8 cellular contexts compared by ENCODE assay signal in genomic region chr6:44100088-44100550, GRCh38. TPM values are rescaled to one million over a fixed set of nuclear protein-coding genes. Genes with fewer than 3 reads are reported as not detected.
A peak's percentile ranks its signal among the peaks of the same experiment; 100 is the strongest.
DNase-seq lines count a peak whose midpoint lies in the region; ATAC-seq and TF ChIP-seq lines count a peak whose summit lies in the region.

No MANE protein-coding gene starts in this region.

- no peak overlapping the region for H3K4me3 Mint-ChIP-seq in CD4-positive, CD25-positive, alpha-beta regulatory T cell
- H3K4me3 Mint-ChIP-seq in WTC11: no peak overlapping the region
- H3K4me3 Mint-ChIP-seq in type B pancreatic cell: no peak overlapping the region

- no peaks in the 10 kb centered on the region for H3K9me3 ChIP-seq in CD4-positive, CD25-positive, alpha-beta regulatory T cell (ENCODE audit: control insufficient read depth in 2 of 2, low read length in 2 of 2)
- no peaks in the 10 kb centered on the region for H3K9me3 ChIP-seq in ascending aorta

- ATAC-seq in CD4-positive, CD25-positive, alpha-beta regulatory T cell (ENCODE audit: low read depth in 2 of 2): no peak
- ATAC-seq in WTC11 (peak; percentile 82), left cardiac atrium (peak; percentile 20 to 55), GM21723 (IDR thresholded peaks at IDR 0.05; ENCODE audit: unreplicated experiment) (no peak)

- peak overlapping the region in 2 of 3 donors; percentile 1 to 45 for H3K27ac Mint-ChIP-seq in CD4-positive, CD25-positive, alpha-beta regulatory T cell
- H3K27ac Mint-ChIP-seq in WTC11 (no peak overlapping the region), type B pancreatic cell (no peak overlapping the region)

- H3K4me3 ChIP-seq in CD4-positive, CD25-positive, alpha-beta regulatory T cell (ENCODE audit: low read depth, low read length): no peak overlapping the region
- no peak overlapping the region for H3K4me3 ChIP-seq in ascending aorta

- peaks cover 13% of the 10 kb centered on the region for H3K36me3 ChIP-seq in CD4-positive, CD25-positive, alpha-beta regulatory T cell (ENCODE audit: control insufficient read depth, insufficient read depth, low read length)
- H3K36me3 ChIP-seq in ascending aorta: peaks cover 0 to 14% of the 10 kb centered on the region in 2 donors

- no peaks in the 10 kb centered on the region for H3K27me3 Mint-ChIP-seq in CD4-positive, CD25-positive, alpha-beta regulatory T cell
- H3K27me3 Mint-ChIP-seq in WTC11 (ENCODE audit: low read depth): no peaks in the 10 kb centered on the region
- H3K27me3 Mint-ChIP-seq in type B pancreatic cell: no peaks in the 10 kb centered on the region

- intact Hi-C loops in left cardiac atrium (cut with DNase I) (loop anchor here (2.0 to 10.0 kb wide), 2 partner anchors 49 to 135 kb away; no protein-coding TSS in a partner anchor), posterior vena cava (cut with DNase I) (loop anchor here in 1 of 2 donors (10.0 kb wide), 1 partner anchor 235 kb away; no protein-coding TSS in a partner anchor), ascending aorta (cut with DNase I) (no loop called here)

- H3K4me1 ChIP-seq in CD4-positive, CD25-positive, alpha-beta regulatory T cell (ENCODE audit: control insufficient read depth, insufficient read depth, low read length, poor library complexity, severe bottlenecking): no peaks in the 10 kb centered on the region
- H3K4me1 ChIP-seq in ascending aorta: no peaks in the 10 kb centered on the region

- TF ChIP-seq CTCF in WTC11 (IDR thresholded peaks at IDR 0.05): peak; percentile 45
- TF ChIP-seq CTCF in type B pancreatic cell (conservative IDR thresholded peaks at IDR 0.05): peak; percentile 73
- TF ChIP-seq CTCF in ascending aorta (IDR thresholded peaks at IDR 0.05): peak in 1 of 3 experiments; percentile 33

- no peaks in the 10 kb centered on the region for H3K9me3 Mint-ChIP-seq in CD4-positive, CD25-positive, alpha-beta regulatory T cell
- H3K9me3 Mint-ChIP-seq in WTC11: no peaks in the 10 kb centered on the region
- no peaks in the 10 kb centered on the region for H3K9me3 Mint-ChIP-seq in type B pancreatic cell

- H3K36me3 Mint-ChIP-seq in CD4-positive, CD25-positive, alpha-beta regulatory T cell: no peaks in the 10 kb centered on the region
- H3K36me3 Mint-ChIP-seq in WTC11 (peaks cover 19% of the 10 kb centered on the region), type B pancreatic cell (peaks cover 8% of the 10 kb centered on the region)

- POLR2A ChIA-PET in HEK293T (lab: Yijun Ruan, JAX): interaction anchor here (0.8 to 1.1 kb wide), 2 partner anchors 15 to 147 kb away, joined by 3 read pairs; partner anchors contain the start of gene HSP90AB1
- POLR2A ChIA-PET in WTC11 (lab: Charles Lee): no interaction called here

- H3K27ac ChIP-seq in CD4-positive, CD25-positive, alpha-beta regulatory T cell (ENCODE audit: insufficient read depth, low read length, poor library complexity, severe bottlenecking): no peak overlapping the region
- no peak overlapping the region for H3K27ac ChIP-seq in ascending aorta

- peaks cover 0 to 10% (median 9%) of the 10 kb centered on the region in 4 donors for H3K4me1 Mint-ChIP-seq in CD4-positive, CD25-positive, alpha-beta regulatory T cell
- H3K4me1 Mint-ChIP-seq in WTC11 (peaks cover 8% of the 10 kb centered on the region; the same call in 1 of the 2 replicates), type B pancreatic cell (ENCODE audit: unreplicated experiment) (peaks cover 21% of the 10 kb centered on the region)

- CTCF ChIA-PET in HEK293T (lab: Yijun Ruan, JAX) (interaction anchor here (0.5 to 1.0 kb wide), 5 partner anchors 11 to 329 kb away, joined by 3 to 5 read pairs (median 3); no protein-coding TSS in a partner anchor), WTC11 (lab: Charles Lee) (interaction anchor here (0.6 to 1.8 kb wide), 21 partner anchors 10 to 330 kb away, joined by 3 to 9 read pairs (median 4); partner anchors contain the start of genes MRPL14, SLC29A1, SLC35B2 and TMEM63B)

- H3K27me3 ChIP-seq in CD4-positive, CD25-positive, alpha-beta regulatory T cell (ENCODE audit: control insufficient read depth, insufficient read depth, low read length): no peaks in the 10 kb centered on the region
- no peaks in the 10 kb centered on the region for H3K27me3 ChIP-seq in ascending aorta

- peak in 1 of 3 donors; percentile 27 for DNase-seq in CD4-positive, CD25-positive, alpha-beta regulatory T cell
- DNase-seq in HEK293T (ENCODE audit: extremely low spot score) (peak; percentile 44), WTC11 (ENCODE audit: low spot score) (peak; percentile 37), left cardiac atrium (no peak), type B pancreatic cell (ENCODE audit: extremely low spot score, unreplicated experiment) (no peak), posterior vena cava (ENCODE audit: low spot score) (no peak), ascending aorta (ENCODE audit: low spot score in 2 of 2) (no peak)

TF ChIP-seq in HEK293T, 16 proteins besides CTCF, POLR2A, EP300 and RAD21:
- TF ChIP-seq FOXK2 (IDR thresholded peaks at IDR 0.05): no peak
- TF ChIP-seq FOXA1 (IDR thresholded peaks at IDR 0.05): no peak
- TF ChIP-seq ARNT (IDR thresholded peaks at IDR 0.05): no peak
TF ChIP-seq in HEK293T: peak in this region for 0.

TF ChIP-seq in WTC11, 78 proteins besides CTCF, POLR2A, EP300 and RAD21:
- TF ChIP-seq ZNF317 (CRISPR knock-in tag; IDR thresholded peaks at IDR 0.05; ENCODE audit: borderline replicate concordance, low read depth) (no peak), CBFB (CRISPR knock-in tag; IDR thresholded peaks at IDR 0.05; ENCODE audit: low read depth) (no peak), ATF6 (CRISPR knock-in tag; IDR thresholded peaks at IDR 0.05) (no peak), GTF2I (CRISPR knock-in tag; conservative IDR thresholded peaks at IDR 0.05) (no peak), ZNF512 (CRISPR knock-in tag; IDR thresholded peaks at IDR 0.05; ENCODE audit: borderline replicate concordance) (no peak), CDX4 (CRISPR knock-in tag; IDR thresholded peaks at IDR 0.05; ENCODE audit: borderline replicate concordance) (no peak)

RNA-seq across cellular contexts. Expression of gene MRPL14, which starts 27.1 kb away (rescaled TPM):
- total RNA-seq in CD4-positive, CD25-positive, alpha-beta regulatory T cell: 11.8 TPM
- 100 to 1,000 TPM in 1 of 4 donors, 10 to 100 TPM in 3; 72.3 to 101 (median 86.5) TPM for polyA plus RNA-seq in CD4-positive, CD25-positive, alpha-beta regulatory T cell
- total RNA-seq in WTC11 (2021) (70.0 to 74.2 TPM (median 74.2 TPM) in 3 replicates), left cardiac atrium (10 to 100 TPM; 32.4 to 41.2 TPM), type B pancreatic cell (ENCODE audit: low replicate concordance) (45.5 and 53.7 TPM in 2 replicates), posterior vena cava (10 to 100 TPM; 26.4 to 33.5 TPM), ascending aorta (61.8 TPM)

RNA-seq across cellular contexts. Expression of gene TMEM63B, which starts 27.2 kb away (rescaled TPM):
- total RNA-seq in CD4-positive, CD25-positive, alpha-beta regulatory T cell: 20.5 TPM
- 1 to 10 TPM; 1.3 to 2.3 (median 1.4) TPM for polyA plus RNA-seq in CD4-positive, CD25-positive, alpha-beta regulatory T cell
- total RNA-seq in WTC11 (2021): 72.8 to 75.2 TPM (median 74.0 TPM) in 3 replicates
- total RNA-seq in left cardiac atrium: 10 to 100 TPM; 40.4 to 48.1 TPM
- total RNA-seq in type B pancreatic cell (ENCODE audit: low replicate concordance): 45.5 and 57.5 TPM in 2 replicates
- total RNA-seq in posterior vena cava: 10 to 100 TPM; 23.7 to 28.1 TPM
- total RNA-seq in ascending aorta: 9.6 TPM

RNA-seq across cellular contexts. Expression of gene CAPN11, which starts 58.5 kb away (rescaled TPM):
- total RNA-seq in CD4-positive, CD25-positive, alpha-beta regulatory T cell: not detected
- polyA plus RNA-seq in CD4-positive, CD25-positive, alpha-beta regulatory T cell: not detected
- total RNA-seq in WTC11 (2021): 2.3 to 3.3 TPM (median 3.2 TPM) in 3 replicates
- under 1 TPM; 0.39 to 0.97 TPM for total RNA-seq in left cardiac atrium
- not detected in 2 replicates for total RNA-seq in type B pancreatic cell (ENCODE audit: low replicate concordance)
- total RNA-seq in posterior vena cava: 1 to 10 TPM in 1 of 2 donors, under 1 TPM in 1; 0.24 to 1.5 TPM
- total RNA-seq in ascending aorta: 0.43 TPM

Comparison
In these comparisons a context has a peak if more than half of its experiments do, and no peak if none do; other contexts are left out.
1. ATAC-seq: peak in WTC11 (single experiment) and left cardiac atrium (2 of 2); none in CD4-positive, CD25-positive, alpha-beta regulatory T cell (0 of 2) and GM21723 (single experiment).
2. DNase-seq: peak in HEK293T (single experiment) and WTC11 (single experiment); none in left cardiac atrium (single experiment), type B pancreatic cell (single experiment), posterior vena cava (single experiment) and ascending aorta (0 of 2).
3. H3K27ac Mint-ChIP-seq: peak in CD4-positive, CD25-positive, alpha-beta regulatory T cell (2 of 3); none in WTC11 (single experiment) and type B pancreatic cell (single experiment).